In the genomic region with DNA sequence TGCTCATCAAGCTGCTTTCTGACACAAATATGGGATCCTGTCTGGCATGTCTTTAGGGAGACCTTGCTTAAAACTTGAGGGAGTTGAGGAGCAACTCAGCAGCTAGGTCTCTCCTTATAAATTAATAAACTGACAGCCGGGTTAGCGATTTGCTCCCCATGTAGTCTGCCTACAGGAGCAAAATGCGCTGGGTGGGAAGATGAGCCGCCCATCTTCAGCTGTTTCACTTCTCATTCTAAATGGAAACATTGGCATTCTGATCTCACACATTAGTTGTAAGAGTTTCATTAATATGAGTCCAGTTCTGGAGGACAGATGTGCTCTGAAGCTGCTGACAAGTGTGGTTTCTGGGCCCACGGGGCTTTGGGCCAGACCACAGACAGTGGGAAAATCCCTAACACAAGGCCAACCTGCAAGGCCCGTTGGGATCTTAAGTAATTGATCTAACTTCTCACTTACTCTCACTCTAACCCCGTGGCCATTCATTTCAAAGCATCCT, we compare ENCODE assay signal across 10 cellular contexts.
DNase-seq lines count a peak whose midpoint lies in the region; ATAC-seq and TF ChIP-seq lines count a peak whose summit lies in the region.
"Had no signal": no experiment of that assay in that cellular context is flagged by ENCODE, and none has a peak within 500 bp of the region (broad histone marks: within the 10 kb centered on the region; RNA-seq: fewer than 3 reads in every experiment).

No MANE protein-coding gene starts in this region.

- intact Hi-C loops in heart left ventricle (cut with DNase I): loop anchor here in 1 of 10 donors (10.0 kb wide), 1 partner anchor 47 kb away; no protein-coding TSS in a partner anchor

- no peak overlapping the region for H3K4me3 Mint-ChIP-seq in T-helper 17 cell
- H3K4me3 Mint-ChIP-seq in glutamatergic neuron (ENCODE audit: unreplicated experiment): no peak overlapping the region

- no peak for TF ChIP-seq CTCF in GM13977 (IDR thresholded peaks at IDR 0.05; ENCODE audit: extremely low read depth, insufficient read depth, missing control alignments)
- no peak for TF ChIP-seq CTCF in heart left ventricle (IDR thresholded peaks at IDR 0.05)
- TF ChIP-seq CTCF in glutamatergic neuron (IDR thresholded peaks at IDR 0.05; ENCODE audit: partially characterized antibody, unreplicated experiment): no peak

- H3K36me3 Mint-ChIP-seq in T-helper 17 cell (ENCODE audit: low read depth) (no peaks in the 10 kb centered on the region), glutamatergic neuron (ENCODE audit: unreplicated experiment) (no peaks in the 10 kb centered on the region)

- WGBS in heart left ventricle, 4 donors: 72 to 87% (median 84%) methylated on average over 7 of the region's 7 CpGs

- H3K4me3 ChIP-seq in heart left ventricle: no peak overlapping the region
- no peak overlapping the region for H3K4me3 ChIP-seq in effector memory CD4-positive, alpha-beta T cell (ENCODE audit: insufficient read depth, low read depth, low read length, poor library complexity, severe bottlenecking)

- H3K9me3 ChIP-seq in heart left ventricle (peaks cover 0 to 8% (median 0%) of the 10 kb centered on the region in 12 donors), T-helper 17 cell (ENCODE audit: control insufficient read depth, low read length, poor library complexity, severe bottlenecking) (no peaks in the 10 kb centered on the region)
- H3K9me3 ChIP-seq in effector memory CD4-positive, alpha-beta T cell (ENCODE audit: control insufficient read depth, low read length): no peaks in the 10 kb centered on the region

- peaks cover 0 to 12% (median 0%) of the 10 kb centered on the region in 12 donors for H3K4me1 ChIP-seq in heart left ventricle
- no peaks in the 10 kb centered on the region for H3K4me1 ChIP-seq in effector memory CD4-positive, alpha-beta T cell (ENCODE audit: control insufficient read depth, insufficient read depth, low read length, poor library complexity, severe bottlenecking)

- DNase-seq in GM13977 (ENCODE audit: low spot score) (peak; percentile 12), heart left ventricle (peak in 2 of 5 donors; percentile 27 to 35), NAMALWA (ENCODE audit: low spot score) (no peak), T-helper 17 cell (no peak), glutamatergic neuron (no peak)
- DNase-seq in effector memory CD4-positive, alpha-beta T cell: no peak
- DNase-seq: mesenchymal stem cell, NCI-H1436 treated with DMSO at 0.1 percent for 48 hours had no signal

- H3K27me3 ChIP-seq in heart left ventricle: no peaks in the 10 kb centered on the region
- no peaks in the 10 kb centered on the region for H3K27me3 ChIP-seq in effector memory CD4-positive, alpha-beta T cell (replicated peaks; ENCODE audit: control insufficient read depth, insufficient read depth, low read length, poor library complexity, severe bottlenecking)

- H3K9me3 Mint-ChIP-seq in glutamatergic neuron (ENCODE audit: unreplicated experiment): peaks cover 2% of the 10 kb centered on the region

- in situ Hi-C loops in GM13977 (cut with MboI; ENCODE audit: low pct_unique_long_range_greater_than_20kb, low sequenced_read_pairs, unreplicated experiment): no loop called here

- peak overlapping the region in 3 of 12 donors; percentile 17 to 50 (median 19) for H3K27ac ChIP-seq in heart left ventricle
- H3K27ac ChIP-seq in effector memory CD4-positive, alpha-beta T cell (ENCODE audit: insufficient read depth, low read length, poor library complexity, severe bottlenecking): no peak overlapping the region

- no peaks in the 10 kb centered on the region for H3K36me3 ChIP-seq in heart left ventricle
- H3K36me3 ChIP-seq in effector memory CD4-positive, alpha-beta T cell (ENCODE audit: control insufficient read depth, insufficient read depth, low read length): no peaks in the 10 kb centered on the region

- TF ChIP-seq POLR2A in heart left ventricle (IDR thresholded peaks at IDR 0.05): no peak

- ATAC-seq in GM21381 (IDR thresholded peaks at IDR 0.05; ENCODE audit: unreplicated experiment) (peak; percentile 76), HG03354 (IDR thresholded peaks at IDR 0.05; ENCODE audit: poor library complexity, severe bottlenecking, unreplicated experiment) (peak; percentile 81), heart left ventricle (peak in 3 of 4 donors; percentile 26 to 48 (median 42)), T-helper 17 cell (no peak)

- no peaks in the 10 kb centered on the region for H3K4me1 Mint-ChIP-seq in T-helper 17 cell
- peaks cover 12% of the 10 kb centered on the region for H3K4me1 Mint-ChIP-seq in glutamatergic neuron (ENCODE audit: low read depth, unreplicated experiment)

- no peak overlapping the region for H3K27ac Mint-ChIP-seq in T-helper 17 cell
- no peak overlapping the region for H3K27ac Mint-ChIP-seq in glutamatergic neuron (ENCODE audit: unreplicated experiment)

- H3K27me3 Mint-ChIP-seq in T-helper 17 cell (peaks cover 4% of the 10 kb centered on the region), glutamatergic neuron (ENCODE audit: unreplicated experiment) (no peaks in the 10 kb centered on the region)
